In genomic region chr12:46174061-46174662, GRCh38 we compare ENCODE assay signal across 15 cellular contexts.
DNase-seq lines count a peak whose midpoint lies in the region; ATAC-seq, FAIRE-seq and TF ChIP-seq lines count a peak whose summit lies in the region.
"Had no signal": no experiment of that assay in that cellular context is flagged by ENCODE, and none has a peak within 500 bp of the region (broad histone marks: within the 10 kb centered on the region; RNA-seq: fewer than 3 reads in every experiment).

No MANE protein-coding gene starts in this region.

- TF ChIP-seq CTCF in D721Med (IDR thresholded peaks at IDR 0.05; ENCODE audit: insufficient read depth, missing control alignments) = no peak

- FAIRE-seq in D721Med (lab: Jason Lieb, UNC) = no peak

- ATAC-seq in GM18520 (IDR thresholded peaks at IDR 0.05; ENCODE audit: unreplicated experiment) (peak; percentile 35), GM21529 (IDR thresholded peaks at IDR 0.05; ENCODE audit: unreplicated experiment) (peak; percentile 50), HG03378 (IDR thresholded peaks at IDR 0.05; ENCODE audit: unreplicated experiment) (peak; percentile 34), naive B cell (ENCODE audit: low read depth in 2 of 2) (peak; percentile 64 to 71), GM19397 (IDR thresholded peaks at IDR 0.05; ENCODE audit: unreplicated experiment) (no peak)
- ATAC-seq: HCT116 had no signal

- peak; percentile 33 for DNase-seq in naive B cell
- no peak for DNase-seq in D721Med (ENCODE audit: insufficient read length, low spot score)
- DNase-seq in HCEC 1CT = no peak
- DNase-seq: activated CD4-positive, alpha-beta T cell treated with anti-CD3 and anti-CD28 coated beads for 4 hours; aorta; COR-L47; NCI-H2081 treated with DMSO at 0.1 percent for 48 hours; NK-92 treated with Interleukin-12 subunit alpha and Interleukin-12 subunit beta, amount 100 ng/mL, for 24 hours; nucleus accumbens had no signal

- peaks cover 36 to 68% (median 46%) of the 10 kb centered on the region in 3 donors for H3K4me1 Mint-ChIP-seq in naive B cell

- H3K27me3 Mint-ChIP-seq in naive B cell = no peaks in the 10 kb centered on the region

- peak overlapping the region; percentile 3 to 83 (median 58) for H3K4me3 Mint-ChIP-seq in naive B cell
- H3K4me3 Mint-ChIP-seq: activated T-helper 1 cell treated with anti-CD3 and anti-CD28 coated beads, Interleukin-12 subunit alpha, Interleukin-12 subunit beta, Interleukin-2, Interleukin-4 antibody, amounts not matched to agents 30 ng/mL and 10 ng/mL and 1 ng/mL, durations not matched to agents 14 hours and 24 hours and 36 hours had no signal

- H3K27ac Mint-ChIP-seq in naive B cell = peak overlapping the region; percentile 22 to 93 (median 86)
- H3K27ac Mint-ChIP-seq: activated T-helper 1 cell treated with anti-CD3 and anti-CD28 coated beads, Interleukin-12 subunit alpha, Interleukin-12 subunit beta, Interleukin-2, Interleukin-4 antibody, amounts not matched to agents 30 ng/mL and 10 ng/mL and 1 ng/mL, durations not matched to agents 14 hours and 24 hours and 36 hours had no signal

- H3K9me3 Mint-ChIP-seq in naive B cell = peaks cover 0 to 2% (median 0%) of the 10 kb centered on the region in 7 donors
- H3K9me3 Mint-ChIP-seq: activated T-helper 1 cell treated with anti-CD3 and anti-CD28 coated beads, Interleukin-12 subunit alpha, Interleukin-12 subunit beta, Interleukin-2, Interleukin-4 antibody, amounts not matched to agents 30 ng/mL and 10 ng/mL and 1 ng/mL, durations not matched to agents 14 hours and 24 hours and 36 hours had no signal

- H3K36me3 Mint-ChIP-seq in naive B cell = peaks cover under 1 to 2% of the 10 kb centered on the region in 2 donors
